In the genomic region with DNA sequence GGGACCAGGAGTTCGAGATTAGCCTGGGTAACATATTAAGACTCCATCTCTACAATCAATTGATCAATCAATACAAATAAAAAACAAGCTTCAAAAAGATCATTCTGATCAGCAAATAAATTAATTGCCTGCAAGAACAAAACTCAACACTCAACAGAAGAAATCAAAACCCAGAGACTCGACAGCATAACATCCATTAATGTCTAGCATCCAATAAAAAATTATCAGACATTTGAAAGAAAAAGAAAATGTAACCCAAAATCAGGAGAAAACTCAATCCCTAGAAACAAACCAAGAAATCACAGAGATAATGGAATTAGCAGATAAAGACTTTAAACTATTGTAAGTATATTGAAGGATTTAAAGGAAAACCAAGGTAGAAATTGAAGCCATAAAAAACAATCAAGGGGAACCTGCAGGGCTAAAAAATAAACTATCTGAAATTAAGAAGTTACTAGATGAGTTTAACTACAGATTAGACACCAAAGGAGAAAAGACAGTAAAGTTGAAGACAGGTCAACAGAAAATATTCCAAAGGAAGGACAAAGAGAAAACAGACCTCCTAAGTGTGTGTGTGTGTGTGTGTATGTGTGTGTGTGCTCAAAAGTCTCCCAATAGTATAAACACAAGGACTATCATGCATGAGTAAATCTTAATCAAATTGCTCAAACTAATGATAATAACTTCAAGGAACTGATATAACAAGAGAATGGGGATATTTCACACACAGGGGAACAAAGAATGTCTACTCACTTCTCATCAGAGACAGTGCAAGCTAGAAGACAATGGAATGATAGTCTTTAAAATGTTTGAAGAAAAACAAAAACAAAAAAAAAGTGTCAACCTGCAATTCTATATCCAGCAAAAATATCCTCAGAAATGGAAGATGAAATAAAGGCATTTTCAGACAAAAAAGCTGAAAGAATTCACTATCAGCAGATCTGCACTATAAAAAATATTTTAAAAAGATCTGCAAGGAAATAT, we compare ENCODE assay signal across 15 cellular contexts. TPM values are rescaled to one million over a fixed set of nuclear protein-coding genes. Genes with fewer than 3 reads are reported as not detected.
A peak's percentile ranks its signal among the peaks of the same experiment; 100 is the strongest.
DNase-seq lines count a peak whose midpoint lies in the region; ATAC-seq and TF ChIP-seq lines count a peak whose summit lies in the region.
"Had no signal": no experiment of that assay in that cellular context is flagged by ENCODE, and none has a peak within 500 bp of the region (broad histone marks: within the 10 kb centered on the region; RNA-seq: fewer than 3 reads in every experiment).

No MANE protein-coding gene starts in this region.

- no peak for TF ChIP-seq CTCF in CD4-positive, alpha-beta T cell (IDR thresholded peaks at IDR 0.05)
- TF ChIP-seq CTCF in gastroesophageal sphincter (IDR thresholded peaks at IDR 0.05) = no peak

- POLR2A ChIA-PET in activated CD4-positive, alpha-beta T cell treated with anti-CD3 and anti-CD28 coated beads for 36 hours (lab: Charles Lee) = no interaction called here
- POLR2A ChIA-PET in activated CD4-positive, alpha-beta T cell treated with anti-CD3 and anti-CD28 coated beads, Interleukin-2, amount 10 ng/mL, durations not matched to agents 7 days and 5 days (lab: Charles Lee) = no interaction called here
- POLR2A ChIA-PET in CD4-positive, alpha-beta T cell (lab: Charles Lee) = no interaction called here
- POLR2A ChIA-PET in naive thymus-derived CD4-positive, alpha-beta T cell (lab: Charles Lee) = interaction anchor here (0.7 to 1.3 kb wide), 3 partner anchors 8 to 312 kb away, joined by 3 to 6 read pairs (median 4); partner anchors contain the start of genes DDX56 and NUDCD3

- H3K27ac ChIP-seq in CD4-positive, alpha-beta T cell (ENCODE audit: low read depth, low read length) = no peak overlapping the region
- no peak overlapping the region for H3K27ac ChIP-seq in naive thymus-derived CD4-positive, alpha-beta T cell (ENCODE audit: low read depth, low read length)
- no peak overlapping the region for H3K27ac ChIP-seq in gastroesophageal sphincter
- H3K27ac ChIP-seq: BLaER1 had no signal

- H3K4me3 Mint-ChIP-seq in activated CD4-positive, alpha-beta T cell treated with anti-CD3 and anti-CD28 coated beads for 36 hours = no peak overlapping the region
- no peak overlapping the region for H3K4me3 Mint-ChIP-seq in activated CD4-positive, alpha-beta T cell treated with anti-CD3 and anti-CD28 coated beads, Interleukin-2, amount 10 ng/mL, durations not matched to agents 7 days and 5 days
- H3K4me3 Mint-ChIP-seq in CD4-positive, alpha-beta T cell = no peak overlapping the region
- no peak overlapping the region for H3K4me3 Mint-ChIP-seq in activated T-helper 17 cell treated with anti-CD3 and anti-CD28 coated beads, Interleukin-2, amount 50 U/mL, for 72 hours
- H3K4me3 Mint-ChIP-seq in naive thymus-derived CD4-positive, alpha-beta T cell = peak overlapping the region in 7 of 10 donors; percentile 1 to 86 (median 6)
- H3K4me3 Mint-ChIP-seq: GM23338 had no signal

- TF ChIP-seq EP300 in gastroesophageal sphincter (IDR thresholded peaks at IDR 0.05) = no peak

- CTCF ChIA-PET in activated CD4-positive, alpha-beta T cell treated with anti-CD3 and anti-CD28 coated beads for 36 hours (lab: Charles Lee) = interaction anchor here (0.8 to 1.4 kb wide), 2 partner anchors 19 to 242 kb away, joined by 3 read pairs; no protein-coding TSS in a partner anchor
- CTCF ChIA-PET in activated CD4-positive, alpha-beta T cell treated with anti-CD3 and anti-CD28 coated beads, Interleukin-2, amount 10 ng/mL, durations not matched to agents 7 days and 5 days (lab: Charles Lee) = no interaction called here
- CTCF ChIA-PET in CD4-positive, alpha-beta T cell (lab: Charles Lee) = no interaction called here
- CTCF ChIA-PET in naive thymus-derived CD4-positive, alpha-beta T cell (lab: Charles Lee) = interaction anchor here (0.7 to 1.0 kb wide), 2 partner anchors 69 to 339 kb away, joined by 3 read pairs; no protein-coding TSS in a partner anchor

- peaks cover 11% of the 10 kb centered on the region for H3K9me3 ChIP-seq in CD4-positive, alpha-beta T cell (ENCODE audit: control insufficient read depth, low read length)
- H3K9me3 ChIP-seq in naive thymus-derived CD4-positive, alpha-beta T cell (ENCODE audit: control insufficient read depth in 2 of 3, low read length in 3 of 3) = no peaks in the 10 kb centered on the region
- peaks cover 0 to 7% (median 0%) of the 10 kb centered on the region in 3 donors for H3K9me3 ChIP-seq in gastroesophageal sphincter

- peaks cover 62% of the 10 kb centered on the region for H3K36me3 Mint-ChIP-seq in activated CD4-positive, alpha-beta T cell treated with anti-CD3 and anti-CD28 coated beads for 36 hours (ENCODE audit: low read depth)
- H3K36me3 Mint-ChIP-seq in activated CD4-positive, alpha-beta T cell treated with anti-CD3 and anti-CD28 coated beads, Interleukin-2, amount 10 ng/mL, durations not matched to agents 7 days and 5 days (ENCODE audit: low read depth) = peaks cover 76% of the 10 kb centered on the region
- H3K36me3 Mint-ChIP-seq in CD4-positive, alpha-beta T cell (ENCODE audit: low read depth) = peaks cover 87% of the 10 kb centered on the region
- peaks cover 93% of the 10 kb centered on the region for H3K36me3 Mint-ChIP-seq in activated T-helper 17 cell treated with anti-CD3 and anti-CD28 coated beads, Interleukin-2, amount 50 U/mL, for 72 hours (ENCODE audit: low read depth)
- peaks cover 26 to 60% (median 56%) of the 10 kb centered on the region in 5 donors for H3K36me3 Mint-ChIP-seq in naive thymus-derived CD4-positive, alpha-beta T cell

- peaks cover 14% of the 10 kb centered on the region for H3K9me3 Mint-ChIP-seq in activated CD4-positive, alpha-beta T cell treated with anti-CD3 and anti-CD28 coated beads for 36 hours (ENCODE audit: low read depth)
- H3K9me3 Mint-ChIP-seq in activated CD4-positive, alpha-beta T cell treated with anti-CD3 and anti-CD28 coated beads, Interleukin-2, amount 10 ng/mL, durations not matched to agents 7 days and 5 days = peaks cover 21% of the 10 kb centered on the region
- H3K9me3 Mint-ChIP-seq in CD4-positive, alpha-beta T cell = peaks cover 6% of the 10 kb centered on the region
- peaks cover 4% of the 10 kb centered on the region for H3K9me3 Mint-ChIP-seq in activated T-helper 17 cell treated with anti-CD3 and anti-CD28 coated beads, Interleukin-2, amount 50 U/mL, for 72 hours
- peaks cover 7 to 19% (median 15%) of the 10 kb centered on the region in 11 donors for H3K9me3 Mint-ChIP-seq in naive thymus-derived CD4-positive, alpha-beta T cell
- H3K9me3 Mint-ChIP-seq: GM23338 had no signal

- H3K27me3 Mint-ChIP-seq in activated CD4-positive, alpha-beta T cell treated with anti-CD3 and anti-CD28 coated beads for 36 hours = no peaks in the 10 kb centered on the region
- H3K27me3 Mint-ChIP-seq in activated CD4-positive, alpha-beta T cell treated with anti-CD3 and anti-CD28 coated beads, Interleukin-2, amount 10 ng/mL, durations not matched to agents 7 days and 5 days = no peaks in the 10 kb centered on the region
- H3K27me3 Mint-ChIP-seq in CD4-positive, alpha-beta T cell = no peaks in the 10 kb centered on the region
- no peaks in the 10 kb centered on the region for H3K27me3 Mint-ChIP-seq in activated T-helper 17 cell treated with anti-CD3 and anti-CD28 coated beads, Interleukin-2, amount 50 U/mL, for 72 hours
- no peaks in the 10 kb centered on the region for H3K27me3 Mint-ChIP-seq in naive thymus-derived CD4-positive, alpha-beta T cell

- intact Hi-C loops in activated CD4-positive, alpha-beta T cell treated with anti-CD3 and anti-CD28 coated beads for 36 hours (cut with DNase I, micrococcal nuclease) = no loop called here
- intact Hi-C loops in CD4-positive, alpha-beta T cell (cut with DNase I, micrococcal nuclease) = loop anchor here in 1 of 2 experiments (10.0 kb wide), 2 partner anchors 358 to 362 kb away; partner anchors contain the start of genes H2AZ2 and POLD2
- intact Hi-C loops in naive thymus-derived CD4-positive, alpha-beta T cell (cut with micrococcal nuclease) = no loop called here

- peaks cover 3 to 32% of the 10 kb centered on the region in 2 donors for H3K4me1 ChIP-seq in naive thymus-derived CD4-positive, alpha-beta T cell (ENCODE audit: control insufficient read depth in 2 of 2, insufficient read depth in 2 of 2, low read length in 2 of 2)
- peaks cover 5 to 34% (median 17%) of the 10 kb centered on the region in 3 donors for H3K4me1 ChIP-seq in gastroesophageal sphincter

- TF ChIP-seq POLR2A in gastroesophageal sphincter (IDR thresholded peaks at IDR 0.05) = no peak

- 100% methylated on average over 2 of the region's 2 CpGs for WGBS in gastroesophageal sphincter (ENCODE audit: low coverage in 1 of 2), 2 donors

- no peak for DNase-seq in activated CD4-positive, alpha-beta T cell treated with anti-CD3 and anti-CD28 coated beads for 36 hours
- DNase-seq in activated CD4-positive, alpha-beta T cell treated with anti-CD3 and anti-CD28 coated beads, Interleukin-2, amount 10 ng/mL, durations not matched to agents 7 days and 5 days = no peak
- DNase-seq in CD4-positive, alpha-beta T cell = no peak
- DNase-seq in naive thymus-derived CD4-positive, alpha-beta T cell = no peak
- no peak for DNase-seq in stimulated activated CD4-positive, alpha-beta T cell treated with anti-CD3 and anti-CD28 coated beads, Interleukin-4, amount 100 ng/mL, for 24 hours
- DNase-seq: 8988T, AML-193, DMS79 treated with DMSO at 0.1 percent for 48 hours, EL, H7 had no signal

- no peak for ATAC-seq in activated CD4-positive, alpha-beta T cell treated with anti-CD3 and anti-CD28 coated beads for 36 hours
- ATAC-seq in CD4-positive, alpha-beta T cell (ENCODE audit: poor library complexity) = no peak
- no peak for ATAC-seq in activated T-helper 17 cell treated with anti-CD3 and anti-CD28 coated beads, Interleukin-2, amount 50 U/mL, for 72 hours (replicated peaks)
- no peak for ATAC-seq in naive thymus-derived CD4-positive, alpha-beta T cell
- ATAC-seq in gastroesophageal sphincter = no peak
- ATAC-seq: GM23338 had no signal

- H3K4me3 ChIP-seq in naive thymus-derived CD4-positive, alpha-beta T cell (ENCODE audit: low read length) = no peak overlapping the region
- H3K4me3 ChIP-seq in gastroesophageal sphincter = no peak overlapping the region
- H3K4me3 ChIP-seq: GM23338 had no signal

- peaks cover 31 to 68% (median 38%) of the 10 kb centered on the region in 3 experiments for H3K36me3 ChIP-seq in naive thymus-derived CD4-positive, alpha-beta T cell (ENCODE audit: control insufficient read depth in 2 of 3, insufficient read depth in 3 of 3, low read length in 3 of 3)
- H3K36me3 ChIP-seq in gastroesophageal sphincter = peaks cover 17 to 81% of the 10 kb centered on the region in 2 donors

- peaks cover 44% of the 10 kb centered on the region for H3K4me1 Mint-ChIP-seq in activated CD4-positive, alpha-beta T cell treated with anti-CD3 and anti-CD28 coated beads for 36 hours
- H3K4me1 Mint-ChIP-seq in activated CD4-positive, alpha-beta T cell treated with anti-CD3 and anti-CD28 coated beads, Interleukin-2, amount 10 ng/mL, durations not matched to agents 7 days and 5 days = peaks cover 57% of the 10 kb centered on the region
- peaks cover 86% of the 10 kb centered on the region for H3K4me1 Mint-ChIP-seq in CD4-positive, alpha-beta T cell (ENCODE audit: low read depth)
- peaks cover 31% of the 10 kb centered on the region for H3K4me1 Mint-ChIP-seq in activated T-helper 17 cell treated with anti-CD3 and anti-CD28 coated beads, Interleukin-2, amount 50 U/mL, for 72 hours
- peaks cover 35 to 86% (median 77%) of the 10 kb centered on the region in 7 donors for H3K4me1 Mint-ChIP-seq in naive thymus-derived CD4-positive, alpha-beta T cell
- H3K4me1 Mint-ChIP-seq: GM23338 had no signal

- H3K27ac Mint-ChIP-seq in activated CD4-positive, alpha-beta T cell treated with anti-CD3 and anti-CD28 coated beads for 36 hours = peak overlapping the region; percentile 14
- no peak overlapping the region for H3K27ac Mint-ChIP-seq in activated CD4-positive, alpha-beta T cell treated with anti-CD3 and anti-CD28 coated beads, Interleukin-2, amount 10 ng/mL, durations not matched to agents 7 days and 5 days
- H3K27ac Mint-ChIP-seq in CD4-positive, alpha-beta T cell = peak overlapping the region; percentile 21
- peak overlapping the region; percentile 28 for H3K27ac Mint-ChIP-seq in activated T-helper 17 cell treated with anti-CD3 and anti-CD28 coated beads, Interleukin-2, amount 50 U/mL, for 72 hours
- peak overlapping the region in 3 of 9 donors; percentile 11 to 49 (median 49) for H3K27ac Mint-ChIP-seq in naive thymus-derived CD4-positive, alpha-beta T cell
- H3K27ac Mint-ChIP-seq: GM23338 had no signal

- no peaks in the 10 kb centered on the region for H3K27me3 ChIP-seq in CD4-positive, alpha-beta T cell (ENCODE audit: control insufficient read depth, insufficient read depth, low read length)
- H3K27me3 ChIP-seq in naive thymus-derived CD4-positive, alpha-beta T cell (ENCODE audit: control insufficient read depth in 2 of 2, insufficient read depth in 2 of 2, low read length in 2 of 2) = no peaks in the 10 kb centered on the region
- no peaks in the 10 kb centered on the region for H3K27me3 ChIP-seq in gastroesophageal sphincter
- H3K27me3 ChIP-seq: BLaER1 had no signal

RNA-seq across cellular contexts. Expression of gene NUDCD3, which starts 7.7 kb away (rescaled TPM):
- total RNA-seq in activated CD4-positive, alpha-beta T cell treated with anti-CD3 and anti-CD28 coated beads for 36 hours = 10 to 100 TPM; 70.3 to 77.6 TPM
- total RNA-seq in activated CD4-positive, alpha-beta T cell treated with anti-CD3 and anti-CD28 coated beads, Interleukin-2, amount 10 ng/mL, durations not matched to agents 7 days and 5 days = 10 to 100 TPM; 74.3 to 75.9 TPM
- 10 to 100 TPM; 56.6 to 60.6 TPM for total RNA-seq in CD4-positive, alpha-beta T cell
- 100 to 1,000 TPM in 1 of 2 donors, 10 to 100 TPM in 1; 96.4 to 101 TPM for total RNA-seq in activated T-helper 17 cell treated with anti-CD3 and anti-CD28 coated beads, Interleukin-2, amount 50 U/mL, for 72 hours
- total RNA-seq in naive thymus-derived CD4-positive, alpha-beta T cell = 100 to 1,000 TPM in 2 of 5 experiments, 10 to 100 TPM in 3; 79.4 to 117 (median 91.0) TPM
- polyA plus RNA-seq in naive thymus-derived CD4-positive, alpha-beta T cell = 10 to 100 TPM; 51.5 to 55.6 TPM
- 10 to 100 TPM; 57.0 to 92.3 (median 75.2) TPM for total RNA-seq in gastroesophageal sphincter

RNA-seq across cellular contexts. Expression of gene NPC1L1, which starts 58.3 kb away (rescaled TPM):
- under 1 TPM in 1 of 2 experiments, not detected in 1; 0.04 TPM for total RNA-seq in activated CD4-positive, alpha-beta T cell treated with anti-CD3 and anti-CD28 coated beads for 36 hours
- total RNA-seq in activated CD4-positive, alpha-beta T cell treated with anti-CD3 and anti-CD28 coated beads, Interleukin-2, amount 10 ng/mL, durations not matched to agents 7 days and 5 days = not detected
- total RNA-seq in CD4-positive, alpha-beta T cell = under 1 TPM in 1 of 2 experiments, not detected in 1; 0.08 TPM
- total RNA-seq in activated T-helper 17 cell treated with anti-CD3 and anti-CD28 coated beads, Interleukin-2, amount 50 U/mL, for 72 hours = under 1 TPM in 1 of 2 donors, not detected in 1; 0.32 TPM
- total RNA-seq in naive thymus-derived CD4-positive, alpha-beta T cell = under 1 TPM in 4 of 5 experiments, not detected in 1; 0.11 to 0.32 (median 0.21) TPM
- not detected for polyA plus RNA-seq in naive thymus-derived CD4-positive, alpha-beta T cell
- total RNA-seq in gastroesophageal sphincter = under 1 TPM in 3 of 4 donors, not detected in 1; 0.08 to 0.27 (median 0.16) TPM
- total RNA-seq: GM23338, H7, HT1080 had no signal

Comparison
In these comparisons a context has a peak if more than half of its experiments do, and no peak if none do; other contexts are left out.
1. CTCF ChIA-PET loops: an anchor here in activated CD4-positive, alpha-beta T cell treated with anti-CD3 and anti-CD28 coated beads for 36 hours (0.8 to 1.4 kb wide) and naive thymus-derived CD4-positive, alpha-beta T cell (0.7 to 1.0 kb wide); none called in activated CD4-positive, alpha-beta T cell treated with anti-CD3 and anti-CD28 coated beads, Interleukin-2, amount 10 ng/mL, durations not matched to agents 7 days and 5 days and CD4-positive, alpha-beta T cell.
2. H3K4me3 Mint-ChIP-seq: peak in naive thymus-derived CD4-positive, alpha-beta T cell (7 of 10); none in activated CD4-positive, alpha-beta T cell treated with anti-CD3 and anti-CD28 coated beads for 36 hours (single experiment), activated CD4-positive, alpha-beta T cell treated with anti-CD3 and anti-CD28 coated beads, Interleukin-2, amount 10 ng/mL, durations not matched to agents 7 days and 5 days (single experiment), CD4-positive, alpha-beta T cell (single experiment) and activated T-helper 17 cell treated with anti-CD3 and anti-CD28 coated beads, Interleukin-2, amount 50 U/mL, for 72 hours (single experiment).